9 cellular contexts compared by ENCODE assay signal in the genomic region with DNA sequence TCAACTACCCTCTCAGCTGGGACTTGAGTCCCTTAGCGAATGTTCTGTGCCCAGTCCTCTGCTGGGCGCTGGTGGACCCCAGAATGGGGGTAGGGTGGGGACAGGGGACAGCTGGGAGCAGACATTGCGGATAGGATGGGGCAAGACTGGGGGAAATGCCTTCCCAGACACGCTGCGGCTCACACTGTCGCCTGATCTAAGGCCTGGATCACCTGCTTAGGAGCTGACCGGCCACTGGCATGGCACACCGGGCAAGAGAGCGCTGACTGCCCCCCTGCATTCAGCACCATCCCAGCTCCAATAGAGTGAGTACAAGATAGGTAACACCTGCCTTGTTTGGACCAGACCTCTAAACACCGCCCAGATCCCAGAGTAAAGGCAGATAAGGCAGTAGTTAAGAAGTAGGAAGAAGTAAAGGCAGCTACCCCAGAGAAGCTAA. TPM values are rescaled to one million over a fixed set of nuclear protein-coding genes. Genes with fewer than 3 reads are reported as not detected.
A peak's percentile ranks its signal among the peaks of the same experiment; 100 is the strongest.
DNase-seq lines count a peak whose midpoint lies in the region; ATAC-seq and TF ChIP-seq lines count a peak whose summit lies in the region.
"Had no signal": no experiment of that assay in that cellular context is flagged by ENCODE, and none has a peak within 500 bp of the region (broad histone marks: within the 10 kb centered on the region; RNA-seq: fewer than 3 reads in every experiment).

No MANE protein-coding gene starts in this region.

- ATAC-seq in HCT116 = no peak
- ATAC-seq in central memory CD8-positive, alpha-beta T cell (replicated peaks; ENCODE audit: extremely low read depth, poor library complexity, severe bottlenecking) = no peak
- no peak for ATAC-seq in HG03439 (IDR thresholded peaks at IDR 0.05; ENCODE audit: unreplicated experiment)

- CTCF ChIA-PET in CD4-positive, alpha-beta memory T cell (lab: Charles Lee; ENCODE audit: partially characterized antibody) = interaction anchor here (1.3 kb wide), 1 partner anchor 44 kb away, joined by 3 read pairs; no protein-coding TSS in a partner anchor
- CTCF ChIA-PET in HCT116 (lab: Charles Lee) = no interaction called here

- H3K4me3 Mint-ChIP-seq in CD4-positive, alpha-beta memory T cell = peak overlapping the region; percentile 17 to 78 (median 74)
- H3K4me3 Mint-ChIP-seq in central memory CD8-positive, alpha-beta T cell = peak overlapping the region; percentile 89

- H3K27ac Mint-ChIP-seq in CD4-positive, alpha-beta memory T cell = peak overlapping the region in 1 of 7 donors; percentile 63
- H3K27ac Mint-ChIP-seq in central memory CD8-positive, alpha-beta T cell (ENCODE audit: low read depth) = no peak overlapping the region

- RAD21 ChIA-PET in HCT116 (lab: Charles Lee; ENCODE audit: low non-redundant PET in 1 of 2, low total read pairs in 2 of 2, uncharacterized antibody in 2 of 2, unreplicated experiment in 2 of 2) = no interaction called here

- H3K27me3 ChIP-seq in CD4-positive, alpha-beta memory T cell (ENCODE audit: insufficient read depth, low read length) = no peaks in the 10 kb centered on the region
- no peaks in the 10 kb centered on the region for H3K27me3 ChIP-seq in HCT116 (ENCODE audit: insufficient read depth, low read length)
- peaks cover 24% of the 10 kb centered on the region for H3K27me3 ChIP-seq in osteoblast (ENCODE audit: insufficient read depth, low read length)

- no peaks in the 10 kb centered on the region for H3K9me2 ChIP-seq in HCT116 (ENCODE audit: insufficient read depth)

- peaks cover 4 to 22% (median 11%) of the 10 kb centered on the region in 4 donors for H3K4me1 Mint-ChIP-seq in CD4-positive, alpha-beta memory T cell
- peaks cover 2% of the 10 kb centered on the region for H3K4me1 Mint-ChIP-seq in central memory CD8-positive, alpha-beta T cell

- TF ChIP-seq CTCF in HCT116 (IDR thresholded peaks at IDR 0.05 in 2 of 3, conservative IDR thresholded peaks at IDR 0.05 in 1 of 3; ENCODE audit: borderline replicate concordance in 1 of 3, insufficient read depth in 1 of 3, low read depth in 2 of 3, low read length in 2 of 3) (no peak), osteoblast (IDR thresholded peaks at IDR 0.05; ENCODE audit: extremely low read depth, low read depth, low read length) (no peak)

- H3K4me2 ChIP-seq in HCT116 (ENCODE audit: low read length) = peak overlapping the region; percentile 98
- H3K4me2 ChIP-seq in osteoblast (ENCODE audit: insufficient read depth, low read length) = no peak overlapping the region

- no peaks in the 10 kb centered on the region for H3K36me3 ChIP-seq in CD4-positive, alpha-beta memory T cell (ENCODE audit: insufficient read depth, low read length)
- no peaks in the 10 kb centered on the region for H3K36me3 ChIP-seq in HCT116 (ENCODE audit: control insufficient read depth in 1 of 2, insufficient read depth in 2 of 2, low read length in 2 of 2)
- H3K36me3 ChIP-seq in osteoblast (ENCODE audit: insufficient read depth, low read length) = no peaks in the 10 kb centered on the region

- no peak overlapping the region for H3K27ac ChIP-seq in CD4-positive, alpha-beta memory T cell (ENCODE audit: low read depth, low read length)
- peak overlapping the region; percentile 9; the same call in 1 of the 2 replicates for H3K27ac ChIP-seq in HCT116 (ENCODE audit: low read depth, low read length)
- H3K27ac ChIP-seq in osteoblast (ENCODE audit: low read depth, low read length) = no peak overlapping the region

- H3K27me3 Mint-ChIP-seq in CD4-positive, alpha-beta memory T cell = peaks cover 0 to 2% of the 10 kb centered on the region in 2 donors
- no peaks in the 10 kb centered on the region for H3K27me3 Mint-ChIP-seq in central memory CD8-positive, alpha-beta T cell

- H3K4me3 ChIP-seq in CD4-positive, alpha-beta memory T cell (ENCODE audit: low read length in 2 of 2) = no peak overlapping the region
- H3K4me3 ChIP-seq in HCT116 (replicated peaks in 1 of 2; ENCODE audit: low read depth in 1 of 2, low read length in 2 of 2) = peak overlapping the region; percentile 66 to 81
- no peak overlapping the region for H3K4me3 ChIP-seq in osteoblast (ENCODE audit: insufficient read depth, low read length)

- no peaks in the 10 kb centered on the region for H3K9me3 Mint-ChIP-seq in CD4-positive, alpha-beta memory T cell
- H3K9me3 Mint-ChIP-seq in central memory CD8-positive, alpha-beta T cell = no peaks in the 10 kb centered on the region

- peaks cover 0 to 3% of the 10 kb centered on the region in 2 donors for H3K36me3 Mint-ChIP-seq in CD4-positive, alpha-beta memory T cell
- peaks cover 8% of the 10 kb centered on the region for H3K36me3 Mint-ChIP-seq in central memory CD8-positive, alpha-beta T cell (ENCODE audit: insufficient read depth)

- no peaks in the 10 kb centered on the region for H4K20me1 ChIP-seq in HCT116 (ENCODE audit: insufficient read depth)
- H4K20me1 ChIP-seq in osteoblast (ENCODE audit: insufficient read depth, low read length) = no peaks in the 10 kb centered on the region

- DNase-seq in CD4-positive, alpha-beta memory T cell = no peak
- DNase-seq in HCT116 (ENCODE audit: low read depth, low spot score) (no peak), osteoblast (ENCODE audit: insufficient read length, low spot score, missing footprints) (peak; percentile 73), NCI-H1092 treated with DMSO at 0.1 percent for 48 hours (lab: John Stamatoyannopoulos, UW) (no peak), NCI-H748 (lab: John Stamatoyannopoulos, UW; ENCODE audit: unreplicated experiment) (no peak)
- DNase-seq in central memory CD8-positive, alpha-beta T cell (ENCODE audit: low spot score in 2 of 2) = no peak
- DNase-seq: nucleus accumbens, T1000 had no signal

- no peak overlapping the region for H2AFZ ChIP-seq in HCT116 (ENCODE audit: low read depth, low read length, poor library complexity, severe bottlenecking)
- H2AFZ ChIP-seq in osteoblast (ENCODE audit: low read length) = no peak overlapping the region

- H3K4me1 ChIP-seq in CD4-positive, alpha-beta memory T cell (ENCODE audit: insufficient read depth, low read length) = peaks cover 35% of the 10 kb centered on the region
- H3K4me1 ChIP-seq in HCT116 (ENCODE audit: control insufficient read depth in 1 of 2, insufficient read depth in 2 of 2, low read length in 2 of 2) (peaks cover 18 to 31% of the 10 kb centered on the region in 2 experiments; a peak in 3 of 4 replicates), osteoblast (ENCODE audit: insufficient read depth, low read length) (peaks cover 4% of the 10 kb centered on the region)

- no peaks in the 10 kb centered on the region for H3K9me3 ChIP-seq in CD4-positive, alpha-beta memory T cell (ENCODE audit: control insufficient read depth in 1 of 2, low read length in 2 of 2)
- H3K9me3 ChIP-seq in HCT116 (ENCODE audit: control insufficient read depth in 1 of 2, insufficient read depth in 1 of 2, low read depth in 1 of 2, low read length in 2 of 2) = no peaks in the 10 kb centered on the region
- no peaks in the 10 kb centered on the region for H3K9me3 ChIP-seq in osteoblast (ENCODE audit: low read depth, low read length)

- POLR2A ChIA-PET in CD4-positive, alpha-beta memory T cell (lab: Charles Lee; ENCODE audit: partially characterized antibody) = interaction anchor here (1.5 kb wide), 1 partner anchor 18 kb away, joined by 3 read pairs; no protein-coding TSS in a partner anchor
- POLR2A ChIA-PET in HCT116 (lab: Charles Lee) = no interaction called here

- intact Hi-C loops in CD4-positive, alpha-beta memory T cell (cut with micrococcal nuclease) = no loop called here
- intact Hi-C loops in HCT116 (cut with micrococcal nuclease) = no loop called here

- BruUV-seq in HCT116 (replicated peaks; lab: Mats Ljungman, UMichigan) = TSS peak; percentile 48

- peak overlapping the region; percentile 77 for H3K9ac ChIP-seq in HCT116 (ENCODE audit: low read length)

- H3K79me2 ChIP-seq in HCT116 (ENCODE audit: insufficient read depth, low read length) = no peaks in the 10 kb centered on the region
- H3K79me2 ChIP-seq in osteoblast (ENCODE audit: insufficient read depth, low read length) = no peaks in the 10 kb centered on the region

- no peak for TF ChIP-seq POLR2A in HCT116 (IDR thresholded peaks at IDR 0.05; ENCODE audit: borderline replicate concordance, extremely low read depth, insufficient read depth, insufficient read length)

- no peak for TF ChIP-seq RAD21 in HCT116 (IDR thresholded peaks at IDR 0.05; ENCODE audit: low read depth)

TF ChIP-seq in HCT116, 20 proteins besides CTCF, POLR2A, EP300 and RAD21 (continues in another document):
- no peak for TF ChIP-seq MAX (IDR thresholded peaks at IDR 0.05)

RNA-seq across cellular contexts. Expression of gene ARVCF, which starts 1.4 kb away (rescaled TPM):
- total RNA-seq in CD4-positive, alpha-beta memory T cell = 1 to 10 TPM; 3.5 to 4.2 TPM
- polyA plus RNA-seq in CD4-positive, alpha-beta memory T cell = under 1 TPM in 1 of 2 donors, not detected in 1; 0.28 TPM
- total RNA-seq in HCT116 (2021; ENCODE audit: unreplicated experiment) (42.8 TPM), osteoblast (19.7 and 27.1 TPM in 2 replicates)
- polyA plus RNA-seq in HCT116 (2012) = 31.1 and 33.4 TPM in 2 replicates

RNA-seq across cellular contexts. Expression of gene TANGO2, which starts 5.7 kb away (rescaled TPM):
- 10 to 100 TPM; 50.6 to 51.5 TPM for total RNA-seq in CD4-positive, alpha-beta memory T cell
- polyA plus RNA-seq in CD4-positive, alpha-beta memory T cell = 10 to 100 TPM; 40.9 to 43.9 TPM
- total RNA-seq in HCT116 (2021; ENCODE audit: unreplicated experiment) = 17.0 TPM
- polyA plus RNA-seq in HCT116 (2012) = 14.7 and 15.6 TPM in 2 replicates
- total RNA-seq in osteoblast = 41.8 and 43.8 TPM in 2 replicates

Comparison
In these comparisons a context has a peak if more than half of its experiments do, and no peak if none do; other contexts are left out.
1. H3K4me3 ChIP-seq: peak in HCT116 (2 of 2); none in CD4-positive, alpha-beta memory T cell (0 of 2) and osteoblast (single experiment).